8 cellular contexts compared by ENCODE assay signal in genomic region chr1:203290261-203291089, GRCh38. TPM values are rescaled to one million over a fixed set of nuclear protein-coding genes. Genes with fewer than 3 reads are reported as not detected.
DNase-seq lines count a peak whose midpoint lies in the region; ATAC-seq and TF ChIP-seq lines count a peak whose summit lies in the region.

No MANE protein-coding gene starts in this region.

- DNase-seq in CD1c-positive myeloid dendritic cell (ENCODE audit: extremely low spot score) (peak; percentile 96), HuH-7.5 (ENCODE audit: low spot score) (peak; percentile 72), Peyer's patch (peak; percentile 98 to 99 (median 99)), head of caudate nucleus (peak; percentile 90 to 98 (median 96)), occipital lobe (lab: John Stamatoyannopoulos, UW) (peak; percentile 92), superior temporal gyrus (ENCODE audit: extremely low spot score) (peak; percentile 92)
- DNase-seq in activated naive CD4-positive, alpha-beta T cell treated with anti-CD3 and anti-CD28 coated beads, Interleukin-2, amount 50 U/mL, for 16 hours: peak; percentile 97

- no peaks in the 10 kb centered on the region for H3K36me3 ChIP-seq in Peyer's patch

- peak; percentile 36 for ATAC-seq in GM19467 (IDR thresholded peaks at IDR 0.05; ENCODE audit: unreplicated experiment)

- intact Hi-C loops in head of caudate nucleus (cut with DNase I): no loop called here

- peaks cover 17 to 69% (median 52%) of the 10 kb centered on the region in 4 donors for H3K4me1 ChIP-seq in Peyer's patch

- peak overlapping the region; percentile 94 to 99 (median 96) for H3K27ac ChIP-seq in Peyer's patch

- H3K9me3 ChIP-seq in Peyer's patch: no peaks in the 10 kb centered on the region

- H3K27me3 ChIP-seq in Peyer's patch: no peaks in the 10 kb centered on the region

- peak overlapping the region; percentile 14 to 40 (median 37) for H3K4me3 ChIP-seq in Peyer's patch

- TF ChIP-seq POLR2A in Peyer's patch (IDR thresholded peaks at IDR 0.05): peak; percentile 58 to 96

- peak in 1 of 6 experiments; percentile 1 for TF ChIP-seq CTCF in Peyer's patch (IDR thresholded peaks at IDR 0.05)

RNA-seq across cellular contexts. Expression of gene BTG2, which starts 14.8 kb away (rescaled TPM):
- 100 to 1,000 TPM in 1 of 4 donors, 10 to 100 TPM in 3; 45.0 to 129 (median 58.8) TPM for total RNA-seq in Peyer's patch
- total RNA-seq in occipital lobe: 13.9 TPM

Comparison
In these comparisons a context has a peak if more than half of its experiments do, and no peak if none do; other contexts are left out.
1. Peak in every context shown above with its lines: DNase-seq, ATAC-seq, H3K4me3 ChIP-seq and H3K27ac ChIP-seq.